Comparison of ENCODE assay signal across 8 cellular contexts in the genomic region with DNA sequence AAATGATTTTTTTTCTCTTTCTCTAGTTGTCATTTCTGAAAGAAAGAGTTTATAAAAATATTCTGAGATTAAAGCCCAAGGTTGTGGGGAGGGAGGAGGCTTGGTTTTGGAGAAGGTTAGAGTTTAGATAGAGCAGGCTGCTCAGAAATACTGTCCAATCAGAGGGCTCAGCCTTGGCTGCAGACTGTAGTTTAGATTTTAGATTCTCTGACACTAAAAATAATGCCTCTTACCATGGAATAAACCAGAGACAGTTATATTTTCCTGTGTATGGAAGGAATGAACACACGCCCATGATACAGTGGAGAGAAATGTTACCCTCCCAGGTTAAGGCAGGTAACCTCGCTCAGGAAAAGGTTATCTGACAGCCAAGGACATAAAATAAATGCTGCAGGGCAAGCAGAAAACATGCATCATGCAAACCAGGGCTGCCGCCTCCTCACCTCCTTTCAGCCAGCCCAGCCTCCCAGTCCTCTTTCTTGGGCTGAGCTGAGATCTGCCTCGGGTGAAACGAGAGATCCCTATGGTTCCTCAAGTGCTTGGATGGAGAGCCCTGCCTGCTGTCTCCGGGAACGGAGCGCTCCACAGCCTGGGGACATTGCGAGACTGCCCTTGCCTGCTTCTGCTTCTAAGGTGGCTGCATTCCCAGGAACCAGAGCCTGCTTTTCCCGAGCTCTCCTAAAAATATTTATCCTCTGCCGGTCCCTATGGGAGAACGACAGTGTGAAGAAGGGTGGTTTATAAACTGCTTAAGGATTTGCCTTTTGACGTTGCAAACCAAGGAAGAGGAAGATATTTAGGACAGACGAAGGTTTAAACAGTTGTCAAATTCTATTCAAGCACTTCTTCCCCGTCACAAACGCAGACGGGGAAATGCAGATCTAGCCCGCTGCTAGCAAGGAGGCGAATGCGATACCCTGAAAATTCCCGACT. TPM values are rescaled to one million over a fixed set of nuclear protein-coding genes. Genes with fewer than 3 reads are reported as not detected.
A peak's percentile ranks its signal among the peaks of the same experiment; 100 is the strongest.
DNase-seq lines count a peak whose midpoint lies in the region; FAIRE-seq and TF ChIP-seq lines count a peak whose summit lies in the region.

No MANE protein-coding gene starts in this region.

- H3K4me1 ChIP-seq in A673 (ENCODE audit: insufficient read depth, low read length, poor library complexity, severe bottlenecking), result no peaks in the 10 kb centered on the region
- H3K4me1 ChIP-seq in mononuclear cell (ENCODE audit: insufficient read depth, low read length), result peaks cover 25% of the 10 kb centered on the region
- H3K4me1 ChIP-seq in tibial artery, result peaks cover 0 to 31% (median 14%) of the 10 kb centered on the region in 4 donors

- TF ChIP-seq POLR2A in GM12892 (IDR thresholded peaks at IDR 0.05; ENCODE audit: low read depth, low read length), result no peak

- H3K4me1 Mint-ChIP-seq in activated CD4-positive, alpha-beta T cell treated with anti-CD3 and anti-CD28 coated beads, Interleukin-2, amount 10 ng/mL, durations not matched to agents 7 days and 5 days, result peaks cover 26% of the 10 kb centered on the region

- H3K27ac ChIP-seq in A673 (ENCODE audit: low read depth, low read length, poor library complexity, severe bottlenecking) (no peak overlapping the region), tibial artery (peak overlapping the region; percentile 87 to 91)

- H3K36me3 ChIP-seq in A673 (ENCODE audit: insufficient read depth, low read length, poor library complexity, severe bottlenecking) (no peaks in the 10 kb centered on the region), tibial artery (no peaks in the 10 kb centered on the region)

- H3K9me3 Mint-ChIP-seq in activated CD4-positive, alpha-beta T cell treated with anti-CD3 and anti-CD28 coated beads, Interleukin-2, amount 10 ng/mL, durations not matched to agents 7 days and 5 days, result no peaks in the 10 kb centered on the region

- peaks cover 6% of the 10 kb centered on the region for H3K27me3 Mint-ChIP-seq in activated CD4-positive, alpha-beta T cell treated with anti-CD3 and anti-CD28 coated beads, Interleukin-2, amount 10 ng/mL, durations not matched to agents 7 days and 5 days

- CTCF ChIA-PET in A673 (lab: Charles Lee), result interaction anchor here (0.6 to 1.3 kb wide), 2 partner anchors 33 to 37 kb away, joined by 5 read pairs; no protein-coding TSS in a partner anchor
- CTCF ChIA-PET in activated CD4-positive, alpha-beta T cell treated with anti-CD3 and anti-CD28 coated beads, Interleukin-2, amount 10 ng/mL, durations not matched to agents 7 days and 5 days (lab: Charles Lee), result interaction anchor here (0.6 to 3.1 kb wide), 10 partner anchors 9 to 1109 kb away, joined by 3 to 11 read pairs (median 4); a partner anchor contains a TSS

- BruUV-seq in A673 (replicated peaks; lab: Mats Ljungman, UMichigan), result TSS peak; percentile 59

- TF ChIP-seq CTCF in A673 (conservative IDR thresholded peaks at IDR 0.05; ENCODE audit: low read depth, low read length) (no peak), epithelial cell of esophagus (IDR thresholded peaks at IDR 0.05; ENCODE audit: insufficient read depth, low read depth, low read length, missing control alignments) (no peak), tibial artery (IDR thresholded peaks at IDR 0.05) (no peak)

- POLR2A ChIA-PET in A673 (lab: Charles Lee; ENCODE audit: low non-redundant PET), result no interaction called here
- POLR2A ChIA-PET in activated CD4-positive, alpha-beta T cell treated with anti-CD3 and anti-CD28 coated beads, Interleukin-2, amount 10 ng/mL, durations not matched to agents 7 days and 5 days (lab: Charles Lee), result interaction anchor here (0.9 kb wide), 1 partner anchor 40 kb away, joined by 3 read pairs; a partner anchor contains a TSS

- FAIRE-seq in GM12892 (lab: Jason Lieb, UNC), result peak; percentile 50

- intact Hi-C loops in A673 (cut with micrococcal nuclease; ENCODE audit: unreplicated experiment), result no loop called here
- intact Hi-C loops in tibial artery (cut with DNase I; ENCODE audit: low total_unique reads), result loop anchor here (5.0 kb wide), 1 partner anchor 33 kb away; no protein-coding TSS in a partner anchor

- H3K27ac Mint-ChIP-seq in activated CD4-positive, alpha-beta T cell treated with anti-CD3 and anti-CD28 coated beads, Interleukin-2, amount 10 ng/mL, durations not matched to agents 7 days and 5 days, result peak overlapping the region; percentile 82

- H3K9me3 ChIP-seq in A673 (ENCODE audit: low read depth, low read length, poor library complexity, severe bottlenecking), result no peaks in the 10 kb centered on the region
- no peaks in the 10 kb centered on the region for H3K9me3 ChIP-seq in mononuclear cell (ENCODE audit: low read depth, low read length)
- H3K9me3 ChIP-seq in tibial artery, result no peaks in the 10 kb centered on the region

- H3K27me3 ChIP-seq in A673 (replicated peaks; ENCODE audit: insufficient read depth, low read depth, low read length, poor library complexity), result no peaks in the 10 kb centered on the region
- H3K27me3 ChIP-seq in mononuclear cell (ENCODE audit: insufficient read depth, low read length), result no peaks in the 10 kb centered on the region
- H3K27me3 ChIP-seq in tibial artery, result no peaks in the 10 kb centered on the region

- H3K36me3 Mint-ChIP-seq in activated CD4-positive, alpha-beta T cell treated with anti-CD3 and anti-CD28 coated beads, Interleukin-2, amount 10 ng/mL, durations not matched to agents 7 days and 5 days (ENCODE audit: low read depth), result no peaks in the 10 kb centered on the region

- H3K4me3 ChIP-seq in A673 (ENCODE audit: low read depth, low read length, poor library complexity, severe bottlenecking) (peak overlapping the region; percentile 60), epithelial cell of esophagus (ENCODE audit: low read length) (peak overlapping the region; percentile 64), mononuclear cell (ENCODE audit: low read length) (peak overlapping the region; percentile 74), tibial artery (peak overlapping the region; percentile 91 to 96)

- peak; percentile 33 for DNase-seq in A673 (ENCODE audit: low spot score)
- no peak for DNase-seq in GM12892 (ENCODE audit: insufficient read length)
- peak; percentile 41 for DNase-seq in KBM-7
- peak; percentile 7 for DNase-seq in activated CD4-positive, alpha-beta T cell treated with anti-CD3 and anti-CD28 coated beads, Interleukin-2, amount 10 ng/mL, durations not matched to agents 7 days and 5 days
- DNase-seq in epithelial cell of esophagus (ENCODE audit: low read depth), result peak; percentile 59
- peak; percentile 61 to 78 for DNase-seq in tibial artery
- DNase-seq in NCI-H1436 (lab: John Stamatoyannopoulos, UW), result no peak

- in situ Hi-C loops in KBM-7 (cut with MboI; ENCODE audit: low pct_unique_long_range_greater_than_20kb, low sequenced_read_pairs), result no loop called here

- peak overlapping the region; percentile 83 for H3K4me3 Mint-ChIP-seq in activated CD4-positive, alpha-beta T cell treated with anti-CD3 and anti-CD28 coated beads, Interleukin-2, amount 10 ng/mL, durations not matched to agents 7 days and 5 days

RNA-seq across cellular contexts. Expression of a gene that starts 0.8 kb away (rescaled TPM):
- total RNA-seq in A673 (2021), result 3.3 and 3.5 TPM in 2 replicates
- polyA plus RNA-seq in GM12892 (2012; ENCODE audit: missing spikeins), result 2.4 TPM
- total RNA-seq in activated CD4-positive, alpha-beta T cell treated with anti-CD3 and anti-CD28 coated beads, Interleukin-2, amount 10 ng/mL, durations not matched to agents 7 days and 5 days, result 1 to 10 TPM; 5.0 to 6.8 TPM
- 2.3 TPM for total RNA-seq in mononuclear cell

RNA-seq across cellular contexts. Expression of a gene that starts 40.5 kb away (rescaled TPM):
- 98.5 and 102 TPM in 2 replicates for total RNA-seq in A673 (2021)
- 14.7 TPM for polyA plus RNA-seq in GM12892 (2012; ENCODE audit: missing spikeins)
- 10 to 100 TPM; 56.0 to 60.2 TPM for total RNA-seq in activated CD4-positive, alpha-beta T cell treated with anti-CD3 and anti-CD28 coated beads, Interleukin-2, amount 10 ng/mL, durations not matched to agents 7 days and 5 days
- 4.1 TPM for total RNA-seq in mononuclear cell

Comparison
In these comparisons a context has a peak if more than half of its experiments do, and no peak if none do; other contexts are left out.
1. DNase-seq: peak in A673 (single experiment), KBM-7 (single experiment), activated CD4-positive, alpha-beta T cell treated with anti-CD3 and anti-CD28 coated beads, Interleukin-2, amount 10 ng/mL, durations not matched to agents 7 days and 5 days (single experiment), epithelial cell of esophagus (single experiment) and tibial artery (2 of 2); none in GM12892 (single experiment) and NCI-H1436 (single experiment).
2. RNA of a gene that starts 40.5 kb away (total RNA-seq): 98.5 to 102 TPM in A673 and 56.0 to 60.2 TPM in activated CD4-positive, alpha-beta T cell treated with anti-CD3 and anti-CD28 coated beads, Interleukin-2, amount 10 ng/mL, durations not matched to agents 7 days and 5 days; 4.1 TPM in mononuclear cell (single experiment); every median in the first group is over 10 times any median in the second.
3. Peak in every context shown above with its lines, with median percentiles within 50 percentile points of each other: H3K4me3 ChIP-seq.